In genomic region chr4:110196871-110197420, GRCh38 we compare ENCODE assay signal across 1 cellular context.
TF ChIP-seq lines count a peak whose summit lies in the region.

No MANE protein-coding gene starts in this region.

TF ChIP-seq in HepG2, 621 proteins besides CTCF, POLR2A, EP300 and RAD21 (continued from another document):
- no peak for TF ChIP-seq DMTF1 (CRISPR knock-in tag; IDR thresholded peaks at IDR 0.05)
